Comparison of ENCODE assay signal across 10 cellular contexts in the genomic region with DNA sequence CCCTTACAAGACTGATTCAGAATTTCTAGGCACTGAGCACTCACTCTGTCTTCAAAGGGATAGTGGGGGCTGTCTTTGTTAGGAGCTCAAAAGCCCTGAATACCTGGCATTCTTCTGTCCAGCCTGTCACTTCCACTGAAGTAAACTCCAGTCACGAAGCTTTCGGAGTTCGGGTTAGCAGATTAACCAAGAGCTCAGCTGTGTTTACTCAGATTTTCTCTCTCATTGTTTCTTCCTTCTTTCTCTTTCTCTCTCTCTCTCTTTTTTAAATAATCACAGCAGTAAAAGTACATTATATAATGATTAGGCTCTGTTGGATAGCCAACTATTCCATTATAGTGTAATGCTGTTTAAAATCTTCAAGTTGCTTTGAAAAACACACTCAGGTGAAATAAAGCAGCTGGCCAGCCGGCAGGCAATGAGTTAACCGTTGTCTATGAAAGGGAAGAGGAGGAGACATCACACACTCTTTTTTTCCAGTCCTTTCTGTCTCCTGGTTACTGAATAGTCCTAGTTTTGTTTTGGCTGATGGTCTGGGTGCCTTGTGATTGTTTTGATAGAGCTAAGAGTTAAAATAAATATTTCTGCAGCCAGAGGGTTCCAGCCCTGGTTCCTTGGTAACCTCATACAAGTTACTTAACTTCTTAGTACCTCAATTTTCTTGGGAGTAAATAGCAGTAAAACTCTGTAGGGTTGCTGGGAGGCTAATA.
DNase-seq lines count a peak whose midpoint lies in the region; ATAC-seq, FAIRE-seq and TF ChIP-seq lines count a peak whose summit lies in the region.
"Had no signal": no experiment of that assay in that cellular context is flagged by ENCODE, and none has a peak within 500 bp of the region (broad histone marks: within the 10 kb centered on the region; RNA-seq: fewer than 3 reads in every experiment).

No MANE protein-coding gene starts in this region.

- no peaks in the 10 kb centered on the region for H4K20me1 ChIP-seq in endothelial cell of umbilical vein (replicated peaks; ENCODE audit: control insufficient read depth, extremely low read depth, insufficient read depth, low read length)
- H4K20me1 ChIP-seq in MM.1S (ENCODE audit: insufficient read depth, low read length): no peaks in the 10 kb centered on the region

- no peaks in the 10 kb centered on the region for H3K36me3 ChIP-seq in MG63
- no peaks in the 10 kb centered on the region for H3K36me3 ChIP-seq in endothelial cell of umbilical vein (ENCODE audit: control insufficient read depth in 2 of 2, extremely low read depth in 1 of 2, insufficient read depth in 2 of 2, low read length in 2 of 2)
- H3K36me3 ChIP-seq in mucosa of rectum (ENCODE audit: control insufficient read depth in 2 of 2, insufficient read depth in 2 of 2, low read length in 2 of 2): no peaks in the 10 kb centered on the region
- no peaks in the 10 kb centered on the region for H3K36me3 ChIP-seq in MM.1S (replicated peaks; ENCODE audit: insufficient read depth, low read length)

- TF ChIP-seq CTCF in endothelial cell of umbilical vein (IDR thresholded peaks at IDR 0.05; ENCODE audit: extremely low read depth in 1 of 2, insufficient read depth in 1 of 2, low read depth in 1 of 2, low read length in 2 of 2) (no peak), MM.1S (IDR thresholded peaks at IDR 0.05; ENCODE audit: low read length) (no peak)

- in situ Hi-C loops in ACHN (cut with HindIII; ENCODE audit: low pct_ligation_motif_present, low pct_unique_long_range_greater_than_20kb, low sequenced_read_pairs): no loop called here

- intact Hi-C loops in endothelial cell of umbilical vein (cut with micrococcal nuclease): no loop called here

- peak; percentile 59 for FAIRE-seq in endothelial cell of umbilical vein (lab: Jason Lieb, UNC)

- peak; percentile 41 for DNase-seq in ACHN
- DNase-seq in MG63: peak; percentile 12
- peak; percentile 74 for DNase-seq in endothelial cell of umbilical vein (ENCODE audit: low read depth, low spot score)
- no peak for DNase-seq in MM.1S
- DNase-seq: natural killer cell; stimulated activated naive CD4-positive, alpha-beta T cell had no signal

- CTCF ChIA-PET in endothelial cell of umbilical vein (lab: Charles Lee): interaction anchor here (0.7 to 1.2 kb wide), 3 partner anchors 16 to 1020 kb away, joined by 3 read pairs; no protein-coding TSS in a partner anchor

- POLR2A ChIA-PET in endothelial cell of umbilical vein (lab: Charles Lee): interaction anchor here (0.9 kb wide), 1 partner anchor 10 kb away, joined by 3 read pairs; no protein-coding TSS in a partner anchor

- H2AFZ ChIP-seq in endothelial cell of umbilical vein (ENCODE audit: low read depth, low read length): peak overlapping the region; percentile 51
- H2AFZ ChIP-seq in MM.1S (ENCODE audit: low read length): no peak overlapping the region

- peaks cover 7% of the 10 kb centered on the region for H3K4me1 ChIP-seq in endothelial cell of umbilical vein (ENCODE audit: control insufficient read depth, extremely low read depth, insufficient read depth, low read length)
- H3K4me1 ChIP-seq in mucosa of rectum (ENCODE audit: control insufficient read depth in 2 of 2, insufficient read depth in 2 of 2, low read length in 2 of 2): no peaks in the 10 kb centered on the region
- no peaks in the 10 kb centered on the region for H3K4me1 ChIP-seq in MM.1S (ENCODE audit: low read length)

- no peak overlapping the region for H3K27ac ChIP-seq in endothelial cell of umbilical vein (ENCODE audit: insufficient read depth, low read depth, low read length)
- peak overlapping the region; percentile 35 to 55 for H3K27ac ChIP-seq in mucosa of rectum (ENCODE audit: low read depth in 2 of 2, low read length in 2 of 2)
- H3K27ac ChIP-seq in MM.1S (ENCODE audit: low read length): no peak overlapping the region

- H3K79me2 ChIP-seq in endothelial cell of umbilical vein (ENCODE audit: control insufficient read depth, insufficient read depth, low read length) (no peaks in the 10 kb centered on the region), MM.1S (ENCODE audit: low read length) (no peaks in the 10 kb centered on the region)

- H3K4me3 ChIP-seq in MG63 (no peak overlapping the region), endothelial cell of umbilical vein (replicated peaks in 1 of 3; ENCODE audit: insufficient read depth in 1 of 3, low read depth in 1 of 3, low read length in 3 of 3) (no peak overlapping the region), mucosa of rectum (ENCODE audit: low read length in 2 of 2) (peak overlapping the region in 1 of 2 donors; percentile 34), MM.1S (ENCODE audit: low read length) (no peak overlapping the region)

- dilution Hi-C loops in endothelial cell of umbilical vein (cut with MboI; ENCODE audit: extremely low pct_ligation_motif_present, low sequenced_read_pairs): no loop called here

- H3K9ac ChIP-seq in endothelial cell of umbilical vein (replicated peaks; ENCODE audit: extremely low read depth, insufficient read depth, low read length) (peak overlapping the region; percentile 43), mucosa of rectum (ENCODE audit: low read depth in 1 of 2, low read length in 2 of 2) (peak overlapping the region in 1 of 2 donors; percentile 21), MM.1S (ENCODE audit: low read length) (no peak overlapping the region)

- ATAC-seq in HG02610 (IDR thresholded peaks at IDR 0.05; ENCODE audit: unreplicated experiment) (no peak), HG02678 (IDR thresholded peaks at IDR 0.05; ENCODE audit: unreplicated experiment) (no peak), HG02852 (IDR thresholded peaks at IDR 0.05; ENCODE audit: unreplicated experiment) (no peak)
- ATAC-seq: natural killer cell had no signal

- H3K9me1 ChIP-seq in endothelial cell of umbilical vein (replicated peaks; ENCODE audit: control insufficient read depth, extremely low read depth, insufficient read depth, low read length): no peaks in the 10 kb centered on the region

- no peaks in the 10 kb centered on the region for H3F3A ChIP-seq in MM.1S (ENCODE audit: insufficient read depth, low read length)

- H3K9me3 ChIP-seq in MG63 (no peaks in the 10 kb centered on the region), endothelial cell of umbilical vein (replicated peaks; ENCODE audit: control insufficient read depth, insufficient read depth, low read length) (no peaks in the 10 kb centered on the region), mucosa of rectum (ENCODE audit: control insufficient read depth in 2 of 2, low read length in 2 of 2) (no peaks in the 10 kb centered on the region), MM.1S (replicated peaks; ENCODE audit: insufficient read depth, low read length) (no peaks in the 10 kb centered on the region)

- H3K4me2 ChIP-seq in endothelial cell of umbilical vein (ENCODE audit: insufficient read depth, low read length) (no peak overlapping the region), MM.1S (ENCODE audit: low read depth, low read length) (no peak overlapping the region)

- no peaks in the 10 kb centered on the region for H3K27me3 ChIP-seq in MG63
- H3K27me3 ChIP-seq in endothelial cell of umbilical vein (ENCODE audit: control insufficient read depth in 2 of 2, insufficient read depth in 2 of 2, low read length in 2 of 2): no peaks in the 10 kb centered on the region
- no peaks in the 10 kb centered on the region for H3K27me3 ChIP-seq in mucosa of rectum (ENCODE audit: control insufficient read depth in 2 of 2, insufficient read depth in 2 of 2, low read length in 2 of 2)
- no peaks in the 10 kb centered on the region for H3K27me3 ChIP-seq in MM.1S (replicated peaks; ENCODE audit: insufficient read depth, low read length)

- TF ChIP-seq POLR2A in endothelial cell of umbilical vein (IDR thresholded peaks at IDR 0.05; ENCODE audit: low read depth, low read length): no peak

- BruUV-seq in endothelial cell of umbilical vein (replicated peaks; lab: Mats Ljungman, UMichigan): no TSS peak

- H3K9me2 ChIP-seq in MM.1S (replicated peaks; ENCODE audit: insufficient read depth, low read length): no peaks in the 10 kb centered on the region

TF ChIP-seq in endothelial cell of umbilical vein, 7 proteins besides CTCF, POLR2A, EP300 and RAD21:
- TF ChIP-seq MYC (IDR thresholded peaks at IDR 0.05; ENCODE audit: low read depth, low read length) (no peak), EZH2 (IDR thresholded peaks at IDR 0.05; ENCODE audit: borderline replicate concordance, low read depth, low read length, severe bottlenecking) (no peak), JUN (IDR thresholded peaks at IDR 0.05; ENCODE audit: borderline replicate concordance, insufficient read depth, insufficient read length, low read depth) (no peak), GATA2 (IDR thresholded peaks at IDR 0.05; ENCODE audit: insufficient read depth, insufficient read length, low read depth, low read length) (no peak)
- TF ChIP-seq, protein P1, sequence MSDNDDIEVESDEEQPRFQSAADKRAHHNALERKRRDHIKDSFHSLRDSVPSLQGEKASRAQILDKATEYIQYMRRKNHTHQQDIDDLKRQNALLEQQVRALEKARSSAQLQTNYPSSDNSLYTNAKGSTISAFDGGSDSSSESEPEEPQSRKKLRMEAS (IDR thresholded peaks at IDR 0.05; ENCODE audit: insufficient read depth, insufficient read length): no peak

Comparison
In these comparisons a context has a peak if more than half of its experiments do, and no peak if none do; other contexts are left out.
1. H3K27ac ChIP-seq: peak in mucosa of rectum (2 of 2); none in endothelial cell of umbilical vein (single experiment) and MM.1S (single experiment).